18 cellular contexts compared by ENCODE assay signal in genomic region chr9:137371521-137371941, GRCh38. TPM values are rescaled to one million over a fixed set of nuclear protein-coding genes. Genes with fewer than 3 reads are reported as not detected.
A peak's percentile ranks its signal among the peaks of the same experiment; 100 is the strongest.
DNase-seq lines count a peak whose midpoint lies in the region; ATAC-seq and TF ChIP-seq lines count a peak whose summit lies in the region.
"Had no signal": no experiment of that assay in that cellular context is flagged by ENCODE, and none has a peak within 500 bp of the region (broad histone marks: within the 10 kb centered on the region; RNA-seq: fewer than 3 reads in every experiment).

No MANE protein-coding gene starts in this region.

- no peaks in the 10 kb centered on the region for H3K9me3 Mint-ChIP-seq in activated CD4-positive, alpha-beta T cell treated with anti-CD3 and anti-CD28 coated beads for 36 hours (ENCODE audit: low read depth)
- H3K9me3 Mint-ChIP-seq in endodermal cell = no peaks in the 10 kb centered on the region

- peak overlapping the region; percentile 35 for H3K23ac ChIP-seq in neuronal stem cell (ENCODE audit: low read depth, low read length, poor library complexity)

- H3K18ac ChIP-seq in neuronal stem cell (ENCODE audit: low read length) = peak overlapping the region; percentile 99

- no peaks in the 10 kb centered on the region for H3K36me3 Mint-ChIP-seq in activated CD4-positive, alpha-beta T cell treated with anti-CD3 and anti-CD28 coated beads for 36 hours (ENCODE audit: low read depth)
- no peaks in the 10 kb centered on the region for H3K36me3 Mint-ChIP-seq in endodermal cell (ENCODE audit: low read depth)

- H3K27me3 ChIP-seq in endodermal cell (ENCODE audit: control insufficient read depth, insufficient read depth, low read length, poor library complexity, severe bottlenecking) = no peaks in the 10 kb centered on the region
- no peaks in the 10 kb centered on the region for H3K27me3 ChIP-seq in neuronal stem cell (ENCODE audit: control insufficient read depth in 3 of 3, insufficient read depth in 3 of 3, low read depth in 1 of 3, low read length in 3 of 3)
- H3K27me3 ChIP-seq: BLaER1 had no signal

- H3K14ac ChIP-seq in neuronal stem cell (ENCODE audit: low read length) = peak overlapping the region; percentile 39

- peak overlapping the region; percentile 96 for H4K91ac ChIP-seq in neuronal stem cell (ENCODE audit: low read depth, low read length, poor library complexity)

- peak overlapping the region; percentile 98 for H2BK120ac ChIP-seq in neuronal stem cell (ENCODE audit: low read depth, low read length)

- intact Hi-C loops in activated CD4-positive, alpha-beta T cell treated with anti-CD3 and anti-CD28 coated beads for 36 hours (cut with DNase I, micrococcal nuclease) = no loop called here

- H3K4ac ChIP-seq in neuronal stem cell (ENCODE audit: low read length) = peak overlapping the region; percentile 97

- peak overlapping the region; percentile 99 for H2BK15ac ChIP-seq in neuronal stem cell (ENCODE audit: low read length)

- peak overlapping the region; percentile 99 for H3K27ac ChIP-seq in endodermal cell (ENCODE audit: low read depth, low read length)
- peak overlapping the region; percentile 99 for H3K27ac ChIP-seq in neuronal stem cell (replicated peaks; ENCODE audit: low read length)
- H3K27ac ChIP-seq in substantia nigra (ENCODE audit: low read depth, low read length, poor library complexity, severe bottlenecking) = peak overlapping the region; percentile 55
- H3K27ac ChIP-seq: 22Rv1, SJCRH30 had no signal

- H3K4me1 Mint-ChIP-seq in activated CD4-positive, alpha-beta T cell treated with anti-CD3 and anti-CD28 coated beads for 36 hours = no peaks in the 10 kb centered on the region
- no peaks in the 10 kb centered on the region for H3K4me1 Mint-ChIP-seq in endodermal cell
- H3K4me1 Mint-ChIP-seq: H9 had no signal

- 94 to 98% methylated on average over 8 to 16 of the region's 16 CpGs for WGBS in endodermal cell (ENCODE audit: insufficient coverage in 1 of 2, insufficient read length in 1 of 2), 2 experiments
- no CpG with 5 or more reads among the region's 16 CpGs for WGBS in neuronal stem cell (ENCODE audit: extremely low coverage in 2 of 2, insufficient read length in 2 of 2, insufficient replicate concordance in 1 of 2), 2 donors

- CTCF ChIA-PET in activated CD4-positive, alpha-beta T cell treated with anti-CD3 and anti-CD28 coated beads for 36 hours (lab: Charles Lee) = no interaction called here

- H3K36me3 ChIP-seq in endodermal cell (ENCODE audit: control insufficient read depth, insufficient read depth, low read length) (no peaks in the 10 kb centered on the region), neuronal stem cell (replicated peaks in 1 of 2; ENCODE audit: control insufficient read depth in 2 of 2, insufficient read depth in 2 of 2, low read length in 2 of 2) (peaks cover 0 to 6% of the 10 kb centered on the region in 2 donors)
- H3K36me3 ChIP-seq: SJCRH30 had no signal

- TF ChIP-seq CTCF in endodermal cell (conservative IDR thresholded peaks at IDR 0.05) = no peak

- H3K9ac ChIP-seq in endodermal cell (ENCODE audit: extremely low read depth, low read length, poor library complexity, severe bottlenecking) = no peak overlapping the region
- H3K9ac ChIP-seq in neuronal stem cell (ENCODE audit: low read depth, low read length, poor library complexity) = peak overlapping the region; percentile 64
- H3K9ac ChIP-seq: BLaER1 had no signal

- H3K27me3 Mint-ChIP-seq in activated CD4-positive, alpha-beta T cell treated with anti-CD3 and anti-CD28 coated beads for 36 hours = no peaks in the 10 kb centered on the region
- peaks cover 16% of the 10 kb centered on the region for H3K27me3 Mint-ChIP-seq in endodermal cell (ENCODE audit: insufficient read depth)

- H3K4me1 ChIP-seq in endodermal cell (ENCODE audit: control insufficient read depth, insufficient read depth, low read length) (no peaks in the 10 kb centered on the region), neuronal stem cell (ENCODE audit: control insufficient read depth in 2 of 2, insufficient read depth in 1 of 2, low read depth in 1 of 2, low read length in 2 of 2) (peaks cover 45 to 49% of the 10 kb centered on the region in 2 donors)

- POLR2A ChIA-PET in activated CD4-positive, alpha-beta T cell treated with anti-CD3 and anti-CD28 coated beads for 36 hours (lab: Charles Lee) = no interaction called here

- peaks cover 2% of the 10 kb centered on the region for H3K79me1 ChIP-seq in neuronal stem cell (ENCODE audit: low read depth, low read length)

- H3K9me3 ChIP-seq in endodermal cell (ENCODE audit: control insufficient read depth, low read length) (no peaks in the 10 kb centered on the region), neuronal stem cell (replicated peaks in 1 of 2; ENCODE audit: control insufficient read depth in 2 of 2, insufficient read depth in 1 of 2, low read depth in 1 of 2, low read length in 2 of 2) (peaks cover 12% of the 10 kb centered on the region in 2 donors)

- ATAC-seq in activated CD4-positive, alpha-beta T cell treated with anti-CD3 and anti-CD28 coated beads for 36 hours = no peak
- ATAC-seq in GM19452 (IDR thresholded peaks at IDR 0.05; ENCODE audit: unreplicated experiment) (no peak), GM18909 (IDR thresholded peaks at IDR 0.05; ENCODE audit: poor library complexity, unreplicated experiment) (no peak)

- peak; percentile 2 for DNase-seq in activated CD4-positive, alpha-beta T cell treated with anti-CD3 and anti-CD28 coated beads for 36 hours
- DNase-seq in activated CD4-positive, alpha-beta T cell treated with anti-CD3 and anti-CD28 coated beads, Interleukin-2, amount 50 U/mL, for 4 hours = no peak
- DNase-seq in endodermal cell (no peak), neuronal stem cell (ENCODE audit: low spot score) (no peak), substantia nigra (lab: John Stamatoyannopoulos, UW) (no peak), hippocampal formation (lab: John Stamatoyannopoulos, UW) (no peak)
- DNase-seq: IMR-90, Kasumi-1, NCI-H1105 treated with DMSO at 0.1 percent for 48 hours, NCI-H187, NCI-H510A treated with DMSO at 0.1 percent for 48 hours had no signal

- H2AFZ ChIP-seq in neuronal stem cell (ENCODE audit: low read length) = peak overlapping the region; percentile 90

- no peak overlapping the region for H3K27ac Mint-ChIP-seq in activated CD4-positive, alpha-beta T cell treated with anti-CD3 and anti-CD28 coated beads for 36 hours
- no peak overlapping the region for H3K27ac Mint-ChIP-seq in endodermal cell
- H3K27ac Mint-ChIP-seq: H9 had no signal

- H3K4me3 ChIP-seq in endodermal cell (ENCODE audit: low read length) = no peak overlapping the region
- H3K4me3 ChIP-seq in neuronal stem cell (ENCODE audit: low read length in 2 of 2) = no peak overlapping the region
- H3K4me3 ChIP-seq: BLaER1 had no signal

- H2AK5ac ChIP-seq in neuronal stem cell (ENCODE audit: low read depth, low read length) = peak overlapping the region; percentile 100

- peak overlapping the region; percentile 89 for H4K8ac ChIP-seq in neuronal stem cell (ENCODE audit: low read depth, low read length)

- no peak overlapping the region for H3K4me3 Mint-ChIP-seq in activated CD4-positive, alpha-beta T cell treated with anti-CD3 and anti-CD28 coated beads for 36 hours
- no peak overlapping the region for H3K4me3 Mint-ChIP-seq in endodermal cell
- H3K4me3 Mint-ChIP-seq: H9 had no signal

- no peak overlapping the region for H3K4me2 ChIP-seq in neuronal stem cell (ENCODE audit: insufficient read depth, low read length, poor library complexity, severe bottlenecking)

- H2BK12ac ChIP-seq in neuronal stem cell (ENCODE audit: low read length) = peak overlapping the region; percentile 100

- peak overlapping the region; percentile 95 for H2BK5ac ChIP-seq in neuronal stem cell (ENCODE audit: low read length)

RNA-seq across cellular contexts. Expression of gene EXD3, which starts 51.4 kb away (rescaled TPM):
- 1 to 10 TPM; 6.7 to 7.1 TPM for total RNA-seq in activated CD4-positive, alpha-beta T cell treated with anti-CD3 and anti-CD28 coated beads for 36 hours
- total RNA-seq in endodermal cell = 10 to 100 TPM; 15.5 to 31.0 TPM
- 25.5 TPM for polyA plus RNA-seq in endodermal cell (2013, experiment 1 of 2)
- 25.1 TPM for polyA plus RNA-seq in endodermal cell (2013, experiment 2 of 2)
- polyA plus RNA-seq in neuronal stem cell (2013, experiment 1 of 2) = 21.1 TPM
- 19.9 TPM for polyA plus RNA-seq in neuronal stem cell (2013, experiment 2 of 2)

RNA-seq across cellular contexts. Expression of gene NOXA1, which starts 51.7 kb away (rescaled TPM):
- 1 to 10 TPM in 1 of 2 experiments, under 1 TPM in 1; 0.97 to 1.7 TPM for total RNA-seq in activated CD4-positive, alpha-beta T cell treated with anti-CD3 and anti-CD28 coated beads for 36 hours
- total RNA-seq in endodermal cell = 1 to 10 TPM; 5.0 to 5.9 TPM
- polyA plus RNA-seq in endodermal cell (2013, experiment 1 of 2) = 1.9 TPM
- polyA plus RNA-seq in endodermal cell (2013, experiment 2 of 2) = 1.2 TPM
- polyA plus RNA-seq in neuronal stem cell (2013, experiment 1 of 2) = 0.61 TPM
- polyA plus RNA-seq in neuronal stem cell (2013, experiment 2 of 2) = 0.64 TPM
- total RNA-seq: Daoy, IMR-90, SJCRH30 had no signal
